ENCODE assay signal across 14 cellular contexts in genomic region chr3:150217691-150218090, GRCh38.
DNase-seq lines count a peak whose midpoint lies in the region; ATAC-seq lines count a peak whose summit lies in the region.
"Had no signal": no experiment of that assay in that cellular context is flagged by ENCODE, and none has a peak within 500 bp of the region (broad histone marks: within the 10 kb centered on the region; RNA-seq: fewer than 3 reads in every experiment).

No MANE protein-coding gene starts in this region.

- no peaks in the 10 kb centered on the region for H3K9me3 Mint-ChIP-seq in activated naive CD8-positive, alpha-beta T cell treated with anti-CD3 and anti-CD28 coated beads, Interleukin-2, amount 50 U/mL, for 24 hours
- H3K9me3 Mint-ChIP-seq: CD8-positive, alpha-beta T cell had no signal

- H3K4me3 Mint-ChIP-seq in activated naive CD8-positive, alpha-beta T cell treated with anti-CD3 and anti-CD28 coated beads, Interleukin-2, amount 50 U/mL, for 24 hours = no peak overlapping the region
- H3K4me3 Mint-ChIP-seq: B cell; CD8-positive, alpha-beta T cell; HFFc6 had no signal

- H3K4me1 Mint-ChIP-seq in activated naive CD8-positive, alpha-beta T cell treated with anti-CD3 and anti-CD28 coated beads, Interleukin-2, amount 50 U/mL, for 24 hours = peaks cover 2% of the 10 kb centered on the region

- no peaks in the 10 kb centered on the region for H3K36me3 Mint-ChIP-seq in activated naive CD8-positive, alpha-beta T cell treated with anti-CD3 and anti-CD28 coated beads, Interleukin-2, amount 50 U/mL, for 24 hours (ENCODE audit: low read depth)
- H3K36me3 Mint-ChIP-seq: CD8-positive, alpha-beta T cell; IgD-negative memory B cell had no signal

- H3K27ac Mint-ChIP-seq in activated naive CD8-positive, alpha-beta T cell treated with anti-CD3 and anti-CD28 coated beads, Interleukin-2, amount 50 U/mL, for 24 hours = no peak overlapping the region
- H3K27ac Mint-ChIP-seq: B cell; CD8-positive, alpha-beta T cell; HFFc6 had no signal

- ATAC-seq in HG02623 (IDR thresholded peaks at IDR 0.05; ENCODE audit: unreplicated experiment) = no peak
- no peak for ATAC-seq in activated naive CD8-positive, alpha-beta T cell treated with anti-CD3 and anti-CD28 coated beads, Interleukin-2, amount 50 U/mL, for 24 hours
- ATAC-seq: CD8-positive, alpha-beta T cell; HepG2 had no signal

- H3K27me3 Mint-ChIP-seq in activated naive CD8-positive, alpha-beta T cell treated with anti-CD3 and anti-CD28 coated beads, Interleukin-2, amount 50 U/mL, for 24 hours = peaks cover 36% of the 10 kb centered on the region

- DNase-seq in NCI-H2171 treated with DMSO at 0.1 percent for 48 hours (lab: John Stamatoyannopoulos, UW) = peak; percentile 82
- no peak for DNase-seq in NCI-H2171 (lab: John Stamatoyannopoulos, UW)
- peak; percentile 56 for DNase-seq in NCI-H69 (lab: John Stamatoyannopoulos, UW)
- peak; percentile 27 for DNase-seq in left kidney (ENCODE audit: low read depth, low spot score)
- no peak for DNase-seq in stimulated activated naive CD4-positive, alpha-beta T cell (lab: John Stamatoyannopoulos, UW)
- DNase-seq in activated naive CD8-positive, alpha-beta T cell treated with anti-CD3 and anti-CD28 coated beads, Interleukin-2, amount 50 U/mL, for 24 hours = no peak
- DNase-seq: Calu3; CD8-positive, alpha-beta T cell; HCEC 1CT; HFFc6 had no signal

Comparison
In these comparisons a context has a peak if more than half of its experiments do, and no peak if none do; other contexts are left out.
1. DNase-seq: peak in NCI-H2171 treated with DMSO at 0.1 percent for 48 hours (single experiment), NCI-H69 (single experiment) and left kidney (single experiment); none in NCI-H2171 (single experiment), stimulated activated naive CD4-positive, alpha-beta T cell (0 of 6) and activated naive CD8-positive, alpha-beta T cell treated with anti-CD3 and anti-CD28 coated beads, Interleukin-2, amount 50 U/mL, for 24 hours (single experiment).